In the genomic region with DNA sequence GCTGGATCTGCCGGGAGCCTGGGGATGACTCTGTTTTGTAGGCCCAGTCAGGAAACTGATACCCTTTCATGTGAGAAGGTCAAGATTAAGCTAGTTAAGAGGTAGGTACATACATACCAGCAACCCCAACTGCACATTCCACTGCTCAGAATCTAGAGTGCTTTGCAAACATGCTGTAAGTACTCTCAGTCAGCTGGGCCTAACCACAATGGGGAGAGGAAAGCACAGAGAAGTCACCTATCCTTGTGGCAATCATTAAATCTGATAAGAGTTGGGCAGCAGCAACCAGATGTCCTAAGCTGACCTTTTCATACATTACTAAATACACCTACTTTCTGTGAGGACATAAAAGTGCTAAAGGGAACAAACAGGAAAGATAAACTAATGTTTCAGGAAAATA, we compare ENCODE assay signal across 14 cellular contexts. TPM values are rescaled to one million over a fixed set of nuclear protein-coding genes. Genes with fewer than 3 reads are reported as not detected.
DNase-seq lines count a peak whose midpoint lies in the region; ATAC-seq, FAIRE-seq and TF ChIP-seq lines count a peak whose summit lies in the region.
"Had no signal": no experiment of that assay in that cellular context is flagged by ENCODE, and none has a peak within 500 bp of the region (broad histone marks: within the 10 kb centered on the region; RNA-seq: fewer than 3 reads in every experiment).

No MANE protein-coding gene starts in this region.

- H3K27ac ChIP-seq in CD4-positive, alpha-beta memory T cell (ENCODE audit: low read depth, low read length) = peak overlapping the region; percentile 3
- no peak overlapping the region for H3K27ac ChIP-seq in pancreas

- no peaks in the 10 kb centered on the region for H3K9me3 Mint-ChIP-seq in CD4-positive, alpha-beta memory T cell
- no peaks in the 10 kb centered on the region for H3K9me3 Mint-ChIP-seq in dendritic cell treated with granulocyte-macrophage colony-stimulating factor and Interleukin-4, amounts not matched to agents 40 ng/mL and 50 ng/mL, for 4 days
- no peaks in the 10 kb centered on the region for H3K9me3 Mint-ChIP-seq in nephron

- no peak overlapping the region for H3K4me3 ChIP-seq in CD4-positive, alpha-beta memory T cell (ENCODE audit: low read length in 2 of 2)
- no peak overlapping the region for H3K4me3 ChIP-seq in pancreas

- H3K9me3 ChIP-seq in CD4-positive, alpha-beta memory T cell (ENCODE audit: control insufficient read depth in 1 of 2, low read length in 2 of 2) = no peaks in the 10 kb centered on the region
- H3K9me3 ChIP-seq in pancreas = no peaks in the 10 kb centered on the region

- FAIRE-seq in pancreas (lab: Jason Lieb, UNC) = no peak
- FAIRE-seq: GM12892 had no signal

- peaks cover 61 to 86% (median 73%) of the 10 kb centered on the region in 4 donors for H3K4me1 Mint-ChIP-seq in CD4-positive, alpha-beta memory T cell
- H3K4me1 Mint-ChIP-seq in dendritic cell treated with granulocyte-macrophage colony-stimulating factor and Interleukin-4, amounts not matched to agents 40 ng/mL and 50 ng/mL, for 4 days (ENCODE audit: low read depth) = peaks cover 51% of the 10 kb centered on the region
- H3K4me1 Mint-ChIP-seq in nephron = peaks cover 38% of the 10 kb centered on the region

- peak overlapping the region in 7 of 8 donors; percentile 33 to 98 (median 95) for H3K4me3 Mint-ChIP-seq in CD4-positive, alpha-beta memory T cell
- peak overlapping the region; percentile 28 for H3K4me3 Mint-ChIP-seq in dendritic cell treated with granulocyte-macrophage colony-stimulating factor and Interleukin-4, amounts not matched to agents 40 ng/mL and 50 ng/mL, for 4 days
- peak overlapping the region; percentile 37 to 92 (median 63) for H3K4me3 Mint-ChIP-seq in nephron

- DNase-seq in CD4-positive, alpha-beta memory T cell = no peak
- peak; percentile 70 for DNase-seq in NCI-H2029 (lab: John Stamatoyannopoulos, UW)
- DNase-seq in ACHN = no peak
- no peak for DNase-seq in NCI-H1105 treated with DMSO at 0.1 percent for 48 hours (lab: John Stamatoyannopoulos, UW)
- DNase-seq in pancreas = no peak
- DNase-seq: MV-4-11; posterior cingulate gyrus; stimulated activated CD4-positive, alpha-beta T cell treated with anti-CD3 and anti-CD28 coated beads, Interleukin-4, amount 100 ng/mL, for 24 hours had no signal

- peaks cover 74% of the 10 kb centered on the region for H3K4me1 ChIP-seq in CD4-positive, alpha-beta memory T cell (ENCODE audit: insufficient read depth, low read length)
- H3K4me1 ChIP-seq in pancreas = peaks cover 3 to 19% (median 14%) of the 10 kb centered on the region in 3 donors

- in situ Hi-C loops in ACHN (cut with HindIII; ENCODE audit: low pct_ligation_motif_present, low pct_unique_long_range_greater_than_20kb, low sequenced_read_pairs) = no loop called here

- POLR2A ChIA-PET in CD4-positive, alpha-beta memory T cell (lab: Charles Lee; ENCODE audit: partially characterized antibody) = no interaction called here

- CTCF ChIA-PET in CD4-positive, alpha-beta memory T cell (lab: Charles Lee; ENCODE audit: partially characterized antibody) = interaction anchor here (0.7 to 2.2 kb wide), 5 partner anchors 9 to 48 kb away, joined by 3 to 12 read pairs (median 5); no protein-coding TSS in a partner anchor

- ATAC-seq in pancreas (no peak), HG03442 (IDR thresholded peaks at IDR 0.05; ENCODE audit: unreplicated experiment) (no peak)

- peaks cover 35 to 61% of the 10 kb centered on the region in 2 donors for H3K36me3 Mint-ChIP-seq in CD4-positive, alpha-beta memory T cell
- peaks cover 77% of the 10 kb centered on the region for H3K36me3 Mint-ChIP-seq in dendritic cell treated with granulocyte-macrophage colony-stimulating factor and Interleukin-4, amounts not matched to agents 40 ng/mL and 50 ng/mL, for 4 days (ENCODE audit: low read depth)
- peaks cover 58% of the 10 kb centered on the region for H3K36me3 Mint-ChIP-seq in nephron (ENCODE audit: low read depth)

- intact Hi-C loops in CD4-positive, alpha-beta memory T cell (cut with micrococcal nuclease) = loop anchor here (5.0 kb wide), 1 partner anchor 243 kb away; the partner anchor contains the start of gene PEAR1
- intact Hi-C loops in dendritic cell treated with granulocyte-macrophage colony-stimulating factor and Interleukin-4, amounts not matched to agents 40 ng/mL and 50 ng/mL, for 4 days (cut with micrococcal nuclease) = no loop called here
- intact Hi-C loops in pancreas (cut with DNase I) = no loop called here

- H3K27me3 ChIP-seq in CD4-positive, alpha-beta memory T cell (ENCODE audit: insufficient read depth, low read length) = no peaks in the 10 kb centered on the region
- H3K27me3 ChIP-seq in pancreas = no peaks in the 10 kb centered on the region

- H3K27ac Mint-ChIP-seq in CD4-positive, alpha-beta memory T cell = peak overlapping the region in 6 of 7 donors; percentile 39 to 98 (median 90)
- H3K27ac Mint-ChIP-seq in dendritic cell treated with granulocyte-macrophage colony-stimulating factor and Interleukin-4, amounts not matched to agents 40 ng/mL and 50 ng/mL, for 4 days = no peak overlapping the region
- peak overlapping the region in 1 of 3 experiments; percentile 32 for H3K27ac Mint-ChIP-seq in nephron

- H3K27me3 Mint-ChIP-seq in CD4-positive, alpha-beta memory T cell = no peaks in the 10 kb centered on the region
- H3K27me3 Mint-ChIP-seq in dendritic cell treated with granulocyte-macrophage colony-stimulating factor and Interleukin-4, amounts not matched to agents 40 ng/mL and 50 ng/mL, for 4 days = no peaks in the 10 kb centered on the region
- H3K27me3 Mint-ChIP-seq in nephron (ENCODE audit: low read depth) = no peaks in the 10 kb centered on the region

- H3K36me3 ChIP-seq in CD4-positive, alpha-beta memory T cell (ENCODE audit: insufficient read depth, low read length) = peaks cover 31% of the 10 kb centered on the region
- peaks cover 5 to 27% (median 9%) of the 10 kb centered on the region in 3 donors for H3K36me3 ChIP-seq in pancreas

- 57 to 65% methylated on average over 1 of the region's 1 CpG for WGBS in pancreas, 2 donors

- TF ChIP-seq CTCF in nephron (IDR thresholded peaks at IDR 0.05; ENCODE audit: unreplicated experiment in 3 of 3) (no peak), pancreas (IDR thresholded peaks at IDR 0.05) (no peak)

RNA-seq across cellular contexts. Expression of gene ETV3, which starts 2.5 kb away (rescaled TPM):
- 10 to 100 TPM; 30.5 to 31.8 TPM for total RNA-seq in CD4-positive, alpha-beta memory T cell
- polyA plus RNA-seq in CD4-positive, alpha-beta memory T cell = 10 to 100 TPM in 1 of 2 donors, 1 to 10 TPM in 1; 7.3 to 11.2 TPM
- 10 to 100 TPM in 1 of 6 donors, 1 to 10 TPM in 5; 6.4 to 12.9 (median 8.3) TPM for total RNA-seq in pancreas
- polyA plus RNA-seq in pancreas = 1 to 10 TPM; 2.9 to 3.5 TPM

RNA-seq across cellular contexts. Expression of gene ETV3L, which starts 36.0 kb away (rescaled TPM):
- not detected for total RNA-seq in CD4-positive, alpha-beta memory T cell
- polyA plus RNA-seq in CD4-positive, alpha-beta memory T cell = not detected
- not detected for total RNA-seq in pancreas
- polyA plus RNA-seq in pancreas = under 1 TPM in 1 of 2 donors, not detected in 1; 0.14 TPM
- total RNA-seq: activated CD8-positive, alpha-beta memory T cell treated with anti-CD3 and anti-CD28 coated beads for 36 hours; cardiac septum had no signal

Comparison
In these comparisons a context has a peak if more than half of its experiments do, and no peak if none do; other contexts are left out.
1. H3K4me3 Mint-ChIP-seq: peak in every context shown above with its lines; median percentile 95 in CD4-positive, alpha-beta memory T cell; 63 in nephron; 28 in dendritic cell treated with granulocyte-macrophage colony-stimulating factor and Interleukin-4, amounts not matched to agents 40 ng/mL and 50 ng/mL, for 4 days.